In the genomic region with DNA sequence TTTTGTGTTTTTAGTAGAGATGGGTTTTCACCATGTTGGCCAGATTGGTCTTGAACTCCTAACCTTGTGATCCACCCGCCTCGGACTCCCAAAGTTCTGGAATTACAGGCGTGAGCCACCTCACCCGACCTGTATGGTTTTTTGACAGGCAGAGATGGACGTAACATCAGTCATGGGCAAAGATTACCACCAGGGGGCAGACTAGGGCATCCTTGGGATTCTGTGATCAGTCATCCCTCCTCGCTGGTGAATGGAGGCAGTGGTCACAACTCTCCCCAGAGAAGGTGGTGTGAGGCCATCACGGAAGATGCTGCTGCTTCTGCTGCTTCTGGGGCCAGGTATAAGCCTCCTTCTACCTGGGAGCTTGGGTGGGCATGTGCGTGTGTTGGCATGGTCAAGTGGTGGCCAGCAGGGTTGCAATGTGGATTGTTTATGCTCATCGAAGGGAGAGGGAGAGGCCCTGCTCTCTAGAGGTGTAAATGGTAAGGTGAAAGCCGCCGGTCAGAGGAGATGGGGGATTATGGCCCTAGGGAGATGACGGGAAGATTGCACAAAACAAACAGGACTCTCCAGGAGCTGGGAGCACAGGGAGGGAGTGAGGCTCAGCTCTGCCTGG, we compare ENCODE assay signal across 8 cellular contexts.
DNase-seq lines count a peak whose midpoint lies in the region; ATAC-seq and TF ChIP-seq lines count a peak whose summit lies in the region.

No MANE protein-coding gene starts in this region.

- TF ChIP-seq EP300 in SK-N-SH (IDR thresholded peaks at IDR 0.05; ENCODE audit: borderline replicate concordance in 1 of 2, low read depth in 1 of 2, low read length in 1 of 2) = no peak

- H3K27me3 ChIP-seq in BJ (ENCODE audit: control insufficient read depth, insufficient read depth, low read length) (no peaks in the 10 kb centered on the region), SK-N-SH (ENCODE audit: insufficient read depth) (no peaks in the 10 kb centered on the region)

- DNase-seq in BJ (ENCODE audit: low read depth) = no peak
- DNase-seq in SK-N-SH = peak; percentile 52
- DNase-seq in activated naive CD4-positive, alpha-beta T cell treated with anti-CD3 and anti-CD28 coated beads, Interleukin-2, amount 50 U/mL, for 16 hours = peak; percentile 69
- DNase-seq in iPS DF 19.7 (ENCODE audit: low read depth, low spot score) = peak; percentile 38
- peak; percentile 56 for DNase-seq in stimulated activated CD4-positive, alpha-beta T cell treated with anti-CD3 and anti-CD28 coated beads, Interleukin-2, amount 100 ng/mL, for 4 hours (ENCODE audit: low read depth)
- DNase-seq in NOMO-1 treated with dmso at 0.1 percent for 144 hours (lab: John Stamatoyannopoulos, UW; ENCODE audit: unreplicated experiment) = no peak

- no peak overlapping the region for H3K27ac ChIP-seq in SK-N-SH (ENCODE audit: low read depth in 2 of 2, low read length in 1 of 2)

- H3K4me3 ChIP-seq in BJ (ENCODE audit: low read depth, low read length) (no peak overlapping the region), SK-N-SH (ENCODE audit: low read depth in 2 of 2, low read length in 1 of 2) (no peak overlapping the region)

- TF ChIP-seq CTCF in BJ (IDR thresholded peaks at IDR 0.05; ENCODE audit: insufficient read depth, low read depth, low read length) = peak; percentile 49
- TF ChIP-seq CTCF in SK-N-SH (IDR thresholded peaks at IDR 0.05) = peak; percentile 73

- no peaks in the 10 kb centered on the region for H3K9me2 ChIP-seq in SK-N-SH

- H3K4me1 ChIP-seq in SK-N-SH (ENCODE audit: control insufficient read depth in 1 of 2, insufficient read depth in 2 of 2, low read depth in 1 of 2, low read length in 1 of 2) = no peaks in the 10 kb centered on the region; a peak in 1 of 4 replicates

- POLR2A ChIA-PET in BJ (lab: Charles Lee) (no interaction called here), SK-N-SH (lab: Yijun Ruan, JAX) (no interaction called here)

- no peaks in the 10 kb centered on the region for H3K79me2 ChIP-seq in SK-N-SH (ENCODE audit: insufficient read depth)

- H3K36me3 ChIP-seq in BJ (ENCODE audit: control insufficient read depth, insufficient read depth, low read length) (no peaks in the 10 kb centered on the region), SK-N-SH (replicated peaks in 1 of 2; ENCODE audit: control insufficient read depth in 1 of 2, insufficient read depth in 2 of 2, low read length in 1 of 2) (no peaks in the 10 kb centered on the region)

- H3K4me2 ChIP-seq in SK-N-SH = no peak overlapping the region

- ATAC-seq in GM18870 (IDR thresholded peaks at IDR 0.05; ENCODE audit: unreplicated experiment) (peak; percentile 85), HG03175 (IDR thresholded peaks at IDR 0.05; ENCODE audit: unreplicated experiment) (peak; percentile 83)

- 70% methylated on average over 12 of the region's 12 CpGs for WGBS in SK-N-SH (ENCODE audit: low lambda C conversion rate)

- CTCF ChIA-PET in BJ (lab: Yijun Ruan, JAX) = interaction anchor here (0.6 to 3.2 kb wide), 5 partner anchors 10 to 160 kb away, joined by 3 to 16 read pairs (median 3); no protein-coding TSS in a partner anchor
- CTCF ChIA-PET in SK-N-SH (lab: Yijun Ruan, JAX) = interaction anchor here (0.8 to 4.2 kb wide), 13 partner anchors 11 to 377 kb away, joined by 3 to 34 read pairs (median 5); no protein-coding TSS in a partner anchor

- no peak overlapping the region for H3K9ac ChIP-seq in SK-N-SH

- no peak overlapping the region for H2AFZ ChIP-seq in SK-N-SH (ENCODE audit: low read depth)

- H3F3A ChIP-seq in SK-N-SH (replicated peaks; ENCODE audit: insufficient read depth) = no peaks in the 10 kb centered on the region

- H3K9me3 ChIP-seq in SK-N-SH = peaks cover 4% of the 10 kb centered on the region; the same call in 1 of the 2 replicates

- H4K20me1 ChIP-seq in SK-N-SH (ENCODE audit: insufficient read depth) = no peaks in the 10 kb centered on the region

- TF ChIP-seq RAD21 in SK-N-SH (IDR thresholded peaks at IDR 0.05; ENCODE audit: low read length) = peak; percentile 31; the same call in 1 of the 2 replicates

TF ChIP-seq in SK-N-SH, 30 proteins besides CTCF, POLR2A, EP300 and RAD21:
- peak; percentile 26; the same call in 1 of the 2 replicates for TF ChIP-seq SMC3 (IDR thresholded peaks at IDR 0.05; ENCODE audit: low read depth, low read length)
- TF ChIP-seq, protein P1, sequence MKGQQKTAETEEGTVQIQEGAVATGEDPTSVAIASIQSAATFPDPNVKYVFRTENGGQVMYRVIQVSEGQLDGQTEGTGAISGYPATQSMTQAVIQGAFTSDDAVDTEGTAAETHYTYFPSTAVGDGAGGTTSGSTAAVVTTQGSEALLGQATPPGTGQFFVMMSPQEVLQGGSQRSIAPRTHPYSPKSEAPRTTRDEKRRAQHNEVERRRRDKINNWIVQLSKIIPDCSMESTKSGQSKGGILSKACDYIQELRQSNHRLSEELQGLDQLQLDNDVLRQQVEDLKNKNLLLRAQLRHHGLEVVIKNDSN (IDR thresholded peaks at IDR 0.05; ENCODE audit: borderline replicate concordance, low read depth) = no peak
TF ChIP-seq in SK-N-SH: peak in this region for 1.

Comparison
In these comparisons a context has a peak if more than half of its experiments do, and no peak if none do; other contexts are left out.
1. DNase-seq: peak in SK-N-SH (single experiment), activated naive CD4-positive, alpha-beta T cell treated with anti-CD3 and anti-CD28 coated beads, Interleukin-2, amount 50 U/mL, for 16 hours (single experiment), iPS DF 19.7 (single experiment) and stimulated activated CD4-positive, alpha-beta T cell treated with anti-CD3 and anti-CD28 coated beads, Interleukin-2, amount 100 ng/mL, for 4 hours (single experiment); none in BJ (single experiment) and NOMO-1 treated with dmso at 0.1 percent for 144 hours (single experiment).